In genomic region chr17:48460055-48460454, GRCh38 we compare ENCODE assay signal across 23 cellular contexts. TPM values are rescaled to one million over a fixed set of nuclear protein-coding genes. Genes with fewer than 3 reads are reported as not detected.
A peak's percentile ranks its signal among the peaks of the same experiment; 100 is the strongest.
DNase-seq lines count a peak whose midpoint lies in the region; ATAC-seq and TF ChIP-seq lines count a peak whose summit lies in the region.
"Had no signal": no experiment of that assay in that cellular context is flagged by ENCODE, and none has a peak within 500 bp of the region (broad histone marks: within the 10 kb centered on the region; RNA-seq: fewer than 3 reads in every experiment).

No MANE protein-coding gene starts in this region.

- H3K27ac ChIP-seq in right cardiac atrium (ENCODE audit: low read length) = no peak overlapping the region
- H3K27ac ChIP-seq: 22Rv1, KMS-11 had no signal

- no peaks in the 10 kb centered on the region for H3K27me3 Mint-ChIP-seq in activated naive CD4-positive, alpha-beta T cell treated with anti-CD3 and anti-CD28 coated beads, Interleukin-2, amount 50 U/mL, for 24 hours
- H3K27me3 Mint-ChIP-seq: CD4-positive, CD25-positive, alpha-beta regulatory T cell had no signal

- H3K4me3 ChIP-seq in right cardiac atrium (ENCODE audit: low read length) (no peak overlapping the region), lower leg skin (ENCODE audit: low read depth, poor library complexity, severe bottlenecking) (no peak overlapping the region)

- peak; percentile 20 for DNase-seq in DMS53 (lab: John Stamatoyannopoulos, UW)
- no peak for DNase-seq in DMS53 treated with DMSO at 0.1 percent for 48 hours (lab: John Stamatoyannopoulos, UW; ENCODE audit: unreplicated experiment)
- DNase-seq in activated naive CD4-positive, alpha-beta T cell treated with Interleukin-2 at 50 U/mL for 16 hours = no peak
- peak; percentile 49 for DNase-seq in OCI-M1 (lab: John Stamatoyannopoulos, UW)
- no peak for DNase-seq in right cardiac atrium
- no peak for DNase-seq in omental fat pad (ENCODE audit: low spot score)
- no peak for DNase-seq in lower leg skin (ENCODE audit: low spot score in 2 of 2)
- DNase-seq: BE2C; CD4-positive, CD25-positive, alpha-beta regulatory T cell; DMS153; HFFc6; NCI-H1092 treated with DMSO at 0.1 percent for 48 hours; NCI-H146; NCI-H2081 treated with DMSO at 0.1 percent for 48 hours; NCI-H526; SHP77; SK-N-SH; T-cell had no signal

- TF ChIP-seq POLR2A in lower leg skin (IDR thresholded peaks at IDR 0.05) = no peak

- H3K4me1 ChIP-seq in right cardiac atrium (ENCODE audit: control insufficient read depth, insufficient read depth, low read length) = no peaks in the 10 kb centered on the region
- H3K4me1 ChIP-seq: BE2C had no signal

- H3K27ac Mint-ChIP-seq in activated naive CD4-positive, alpha-beta T cell treated with anti-CD3 and anti-CD28 coated beads, Interleukin-2, amount 50 U/mL, for 24 hours = peak overlapping the region; percentile 23
- H3K27ac Mint-ChIP-seq: CD4-positive, CD25-positive, alpha-beta regulatory T cell; HFFc6; T-cell had no signal

- peaks cover under 1% of the 10 kb centered on the region for H3K9me3 ChIP-seq in right cardiac atrium (ENCODE audit: control insufficient read depth, low read length)
- H3K9me3 ChIP-seq: BE2C, SK-N-SH had no signal

- peaks cover 32% of the 10 kb centered on the region for H3K4me1 Mint-ChIP-seq in activated naive CD4-positive, alpha-beta T cell treated with anti-CD3 and anti-CD28 coated beads, Interleukin-2, amount 50 U/mL, for 24 hours

- TF ChIP-seq CTCF in omental fat pad (IDR thresholded peaks at IDR 0.05) (no peak), lower leg skin (IDR thresholded peaks at IDR 0.05) (no peak)

- 63% methylated on average over 3 of the region's 3 CpGs for WGBS in right cardiac atrium
- WGBS in lower leg skin, 2 donors = 79 to 84% methylated on average over 3 of the region's 3 CpGs

- H3K36me3 Mint-ChIP-seq in activated naive CD4-positive, alpha-beta T cell treated with anti-CD3 and anti-CD28 coated beads, Interleukin-2, amount 50 U/mL, for 24 hours = no peaks in the 10 kb centered on the region
- H3K36me3 Mint-ChIP-seq: CD4-positive, CD25-positive, alpha-beta regulatory T cell; T-cell had no signal

- intact Hi-C loops in right cardiac atrium (cut with DNase I) = no loop called here
- intact Hi-C loops in lower leg skin (cut with DNase I; ENCODE audit: low total_unique reads) = no loop called here

- ATAC-seq in right cardiac atrium (no peak), omental fat pad (ENCODE audit: low FRiP score) (no peak)
- ATAC-seq: HepG2, T-cell had no signal

- H3K9me3 Mint-ChIP-seq in activated naive CD4-positive, alpha-beta T cell treated with anti-CD3 and anti-CD28 coated beads, Interleukin-2, amount 50 U/mL, for 24 hours = no peaks in the 10 kb centered on the region
- H3K9me3 Mint-ChIP-seq: CD4-positive, CD25-positive, alpha-beta regulatory T cell; HFFc6; T-cell had no signal

- H3K4me3 Mint-ChIP-seq in activated naive CD4-positive, alpha-beta T cell treated with anti-CD3 and anti-CD28 coated beads, Interleukin-2, amount 50 U/mL, for 24 hours = no peak overlapping the region
- H3K4me3 Mint-ChIP-seq: HFFc6, T-cell had no signal

- peaks cover 5% of the 10 kb centered on the region for H3K27me3 ChIP-seq in right cardiac atrium (ENCODE audit: control insufficient read depth, insufficient read depth)

RNA-seq across cellular contexts. Expression of gene SKAP1, which starts 30.0 kb away (rescaled TPM):
- total RNA-seq in right cardiac atrium (under 1 TPM in 3 of 4 donors, not detected in 1; 0.38 to 0.77 (median 0.54) TPM), omental fat pad (1 to 10 TPM in 2 of 4 donors, under 1 TPM in 1, not detected in 1; 0.93 to 1.9 (median 1.1) TPM), lower leg skin (1 to 10 TPM in 1 of 4 donors, under 1 TPM in 1, not detected in 2; 0.99 to 1.2 TPM)
- polyA plus RNA-seq in right cardiac atrium = 0.54 TPM
- total RNA-seq: H4, HepG2, HFFc6 had no signal
- polyA plus RNA-seq: SK-N-SH had no signal

Comparison
In these comparisons a context has a peak if more than half of its experiments do, and no peak if none do; other contexts are left out.
1. DNase-seq: peak in DMS53 (single experiment) and OCI-M1 (single experiment); none in DMS53 treated with DMSO at 0.1 percent for 48 hours (single experiment), activated naive CD4-positive, alpha-beta T cell treated with Interleukin-2 at 50 U/mL for 16 hours (single experiment), right cardiac atrium (0 of 3), omental fat pad (single experiment) and lower leg skin (0 of 2).